Comparison of ENCODE assay signal across 9 cellular contexts in genomic region chr7:27183682-27184341, GRCh38. TPM values are rescaled to one million over a fixed set of nuclear protein-coding genes. Genes with fewer than 3 reads are reported as not detected.
A peak's percentile ranks its signal among the peaks of the same experiment; 100 is the strongest.
DNase-seq lines count a peak whose midpoint lies in the region; ATAC-seq, FAIRE-seq and TF ChIP-seq lines count a peak whose summit lies in the region.
"Had no signal": no experiment of that assay in that cellular context is flagged by ENCODE, and none has a peak within 500 bp of the region (broad histone marks: within the 10 kb centered on the region; RNA-seq: fewer than 3 reads in every experiment).

No MANE protein-coding gene starts in this region.

- CTCF ChIA-PET in activated CD4-positive, alpha-beta memory T cell treated with anti-CD3 and anti-CD28 coated beads for 36 hours (lab: Charles Lee) = interaction anchor here (1.7 to 6.5 kb wide), 2 partner anchors 11 to 18 kb away, joined by 7 to 45 read pairs; partner anchors contain the start of gene HOXA9

- POLR2A ChIA-PET in activated CD4-positive, alpha-beta memory T cell treated with anti-CD3 and anti-CD28 coated beads for 36 hours (lab: Charles Lee) = no interaction called here

- 4% methylated on average over 26 of the region's 30 CpGs for WGBS in right lobe of liver (ENCODE audit: insufficient coverage, low coverage, low lambda C conversion rate, missing lambda C conversion rate)

- H3K9me3 ChIP-seq in left ventricle myocardium inferior (replicated peaks) (no peaks in the 10 kb centered on the region), right lobe of liver (no peaks in the 10 kb centered on the region)

- H3K4me1 Mint-ChIP-seq in activated CD4-positive, alpha-beta memory T cell treated with anti-CD3 and anti-CD28 coated beads for 36 hours (ENCODE audit: low read depth) = peaks cover 44% of the 10 kb centered on the region

- DNase-seq in left ventricle myocardium inferior (no peak), Right ventricle myocardium inferior (ENCODE audit: missing footprints) (no peak), right lobe of liver (peak in 2 of 3 donors; percentile 10 to 24), urothelium cell line (ENCODE audit: low spot score) (peak; percentile 70), NK-92 (lab: John Stamatoyannopoulos, UW; ENCODE audit: unreplicated experiment) (no peak), NOMO-1 treated with dmso at 0.1 percent for 144 hours (lab: John Stamatoyannopoulos, UW; ENCODE audit: unreplicated experiment) (no peak), NCI-H2107 (lab: John Stamatoyannopoulos, UW) (no peak)
- DNase-seq in activated CD4-positive, alpha-beta memory T cell treated with anti-CD3 and anti-CD28 coated beads for 36 hours = peak; percentile 13

- H3K27ac Mint-ChIP-seq in activated CD4-positive, alpha-beta memory T cell treated with anti-CD3 and anti-CD28 coated beads for 36 hours = no peak overlapping the region

- peaks cover 4% of the 10 kb centered on the region for H3K36me3 Mint-ChIP-seq in activated CD4-positive, alpha-beta memory T cell treated with anti-CD3 and anti-CD28 coated beads for 36 hours

- H3K27me3 Mint-ChIP-seq in activated CD4-positive, alpha-beta memory T cell treated with anti-CD3 and anti-CD28 coated beads for 36 hours = peaks cover 73% of the 10 kb centered on the region

- H3K4me3 ChIP-seq in left ventricle myocardium inferior (peak overlapping the region; percentile 59), right lobe of liver (no peak overlapping the region)

- H3K36me3 ChIP-seq in left ventricle myocardium inferior (no peaks in the 10 kb centered on the region), right lobe of liver (no peaks in the 10 kb centered on the region)

- TF ChIP-seq CTCF in left ventricle myocardium inferior (IDR thresholded peaks at IDR 0.05; ENCODE audit: borderline replicate concordance) (no peak), right lobe of liver (IDR thresholded peaks at IDR 0.05) (no peak)

- ATAC-seq in Right ventricle myocardium inferior (no peak), right lobe of liver (no peak)

- no peak overlapping the region for H3K27ac ChIP-seq in left ventricle myocardium inferior (replicated peaks)
- H3K27ac ChIP-seq in right lobe of liver = no peak overlapping the region

- no peaks in the 10 kb centered on the region for H3K9me3 Mint-ChIP-seq in activated CD4-positive, alpha-beta memory T cell treated with anti-CD3 and anti-CD28 coated beads for 36 hours
- H3K9me3 Mint-ChIP-seq: activated naive CD4-positive, alpha-beta T cell treated with anti-CD3 and anti-CD28 coated beads, Interleukin-2, amount 50 U/mL, for 72 hours had no signal

- intact Hi-C loops in left ventricle myocardium inferior (cut with micrococcal nuclease) = no loop called here
- intact Hi-C loops in Right ventricle myocardium inferior (cut with DNase I) = no loop called here
- intact Hi-C loops in activated CD4-positive, alpha-beta memory T cell treated with anti-CD3 and anti-CD28 coated beads for 36 hours (cut with micrococcal nuclease) = loop anchor here (1.0 to 2.0 kb wide), 2 partner anchors 15 to 18 kb away; no protein-coding TSS in a partner anchor
- intact Hi-C loops in right lobe of liver (cut with DNase I) = no loop called here

- no peak for FAIRE-seq in urothelium cell line (lab: Jason Lieb, UNC)

- H3K4me3 Mint-ChIP-seq in activated CD4-positive, alpha-beta memory T cell treated with anti-CD3 and anti-CD28 coated beads for 36 hours = peak overlapping the region; percentile 57

- peaks cover 100% of the 10 kb centered on the region for H3K27me3 ChIP-seq in left ventricle myocardium inferior (ENCODE audit: low read depth)
- peaks cover 40 to 88% of the 10 kb centered on the region in 2 donors for H3K27me3 ChIP-seq in right lobe of liver

- TF ChIP-seq POLR2A in right lobe of liver (IDR thresholded peaks at IDR 0.05) = no peak

- H3K4me1 ChIP-seq in left ventricle myocardium inferior (peaks cover 54% of the 10 kb centered on the region), right lobe of liver (peaks cover 0 to 22% (median 0%) of the 10 kb centered on the region in 4 donors)

RNA-seq across cellular contexts. Expression of gene HOXA11, which starts 1.2 kb away (rescaled TPM):
- total RNA-seq in left ventricle myocardium inferior (not detected), Right ventricle myocardium inferior (not detected), right lobe of liver (not detected)
- not detected for total RNA-seq in activated CD4-positive, alpha-beta memory T cell treated with anti-CD3 and anti-CD28 coated beads for 36 hours
- total RNA-seq: activated naive CD4-positive, alpha-beta T cell treated with anti-CD3 and anti-CD28 coated beads, Interleukin-2, amount 50 U/mL, for 72 hours had no signal

RNA-seq across cellular contexts. Expression of gene HOXA10, which starts 9.7 kb away (rescaled TPM):
- total RNA-seq in left ventricle myocardium inferior (not detected), Right ventricle myocardium inferior (not detected), right lobe of liver (not detected)
- not detected for total RNA-seq in activated CD4-positive, alpha-beta memory T cell treated with anti-CD3 and anti-CD28 coated beads for 36 hours
- total RNA-seq: activated naive CD4-positive, alpha-beta T cell treated with anti-CD3 and anti-CD28 coated beads, Interleukin-2, amount 50 U/mL, for 72 hours had no signal

RNA-seq across cellular contexts. Expression of gene HOXA13, which starts 16.1 kb away (rescaled TPM):
- total RNA-seq in left ventricle myocardium inferior = not detected
- not detected for total RNA-seq in Right ventricle myocardium inferior
- not detected for total RNA-seq in activated CD4-positive, alpha-beta memory T cell treated with anti-CD3 and anti-CD28 coated beads for 36 hours
- not detected for total RNA-seq in right lobe of liver
- total RNA-seq: activated naive CD4-positive, alpha-beta T cell treated with anti-CD3 and anti-CD28 coated beads, Interleukin-2, amount 50 U/mL, for 72 hours had no signal

RNA-seq across cellular contexts. Expression of gene HOXA9, which starts 18.5 kb away (rescaled TPM):
- total RNA-seq in left ventricle myocardium inferior (not detected), Right ventricle myocardium inferior (not detected), right lobe of liver (under 1 TPM in 1 of 6 experiments, not detected in 5; 0.09 TPM)
- under 1 TPM in 1 of 2 experiments, not detected in 1; 0.19 TPM for total RNA-seq in activated CD4-positive, alpha-beta memory T cell treated with anti-CD3 and anti-CD28 coated beads for 36 hours
- total RNA-seq: activated naive CD4-positive, alpha-beta T cell treated with anti-CD3 and anti-CD28 coated beads, Interleukin-2, amount 50 U/mL, for 72 hours had no signal

RNA-seq across cellular contexts. Expression of gene HOXA7, which starts 27.3 kb away (rescaled TPM):
- total RNA-seq in left ventricle myocardium inferior = 0.36 TPM
- not detected for total RNA-seq in Right ventricle myocardium inferior
- total RNA-seq in activated CD4-positive, alpha-beta memory T cell treated with anti-CD3 and anti-CD28 coated beads for 36 hours = not detected
- not detected for total RNA-seq in right lobe of liver
- total RNA-seq: activated naive CD4-positive, alpha-beta T cell treated with anti-CD3 and anti-CD28 coated beads, Interleukin-2, amount 50 U/mL, for 72 hours had no signal

Comparison
In these comparisons a context has a peak if more than half of its experiments do, and no peak if none do; other contexts are left out.
1. DNase-seq: peak in activated CD4-positive, alpha-beta memory T cell treated with anti-CD3 and anti-CD28 coated beads for 36 hours (single experiment), right lobe of liver (2 of 3) and urothelium cell line (single experiment); none in left ventricle myocardium inferior (single experiment), Right ventricle myocardium inferior (single experiment), NK-92 (single experiment), NOMO-1 treated with dmso at 0.1 percent for 144 hours (single experiment) and NCI-H2107 (single experiment).